ENCODE assay signal across 13 cellular contexts in genomic region chr10:23171232-23171876, GRCh38. TPM values are rescaled to one million over a fixed set of nuclear protein-coding genes. Genes with fewer than 3 reads are reported as not detected.
A peak's percentile ranks its signal among the peaks of the same experiment; 100 is the strongest.
DNase-seq lines count a peak whose midpoint lies in the region; ATAC-seq and TF ChIP-seq lines count a peak whose summit lies in the region.
"Had no signal": no experiment of that assay in that cellular context is flagged by ENCODE, and none has a peak within 500 bp of the region (broad histone marks: within the 10 kb centered on the region; RNA-seq: fewer than 3 reads in every experiment).

No MANE protein-coding gene starts in this region.

- intact Hi-C loops in aorta (cut with DNase I) (no loop called here), sciatic nerve (cut with DNase I) (no loop called here)

- H3K27me3 ChIP-seq in aorta (ENCODE audit: control insufficient read depth in 1 of 2, insufficient read depth in 2 of 2, low read length in 1 of 2) = peaks cover 0 to 1% of the 10 kb centered on the region in 2 donors

- no peak for TF ChIP-seq CTCF in endothelial cell (IDR thresholded peaks at IDR 0.05; ENCODE audit: unreplicated experiment)

- H3K4me1 ChIP-seq in aorta (ENCODE audit: control insufficient read depth in 1 of 2, insufficient read depth in 2 of 2, low read length in 2 of 2) = no peaks in the 10 kb centered on the region

- WGBS in aorta, 2 donors = 8 to 9% methylated on average over 26 of the region's 26 CpGs

- no peak overlapping the region for H3K27ac Mint-ChIP-seq in endothelial cell (ENCODE audit: unreplicated experiment)
- H3K27ac Mint-ChIP-seq: effector memory CD8-positive, alpha-beta T cell; memory B cell had no signal

- H3K4me3 Mint-ChIP-seq in endothelial cell (ENCODE audit: unreplicated experiment) = no peak overlapping the region
- H3K4me3 Mint-ChIP-seq: effector memory CD8-positive, alpha-beta T cell; memory B cell had no signal

- H3K4me1 Mint-ChIP-seq in endothelial cell (ENCODE audit: unreplicated experiment) = peaks cover 8% of the 10 kb centered on the region

- H3K36me3 ChIP-seq in aorta (ENCODE audit: control insufficient read depth in 1 of 2, insufficient read depth in 2 of 2, low read length in 1 of 2) = no peaks in the 10 kb centered on the region

- no peak overlapping the region for H3K27ac ChIP-seq in aorta (ENCODE audit: low read depth in 1 of 2, low read length in 2 of 2)
- H3K27ac ChIP-seq: skin epidermis had no signal

- H3K9me3 Mint-ChIP-seq in endothelial cell (ENCODE audit: unreplicated experiment) = no peaks in the 10 kb centered on the region
- H3K9me3 Mint-ChIP-seq: effector memory CD8-positive, alpha-beta T cell; memory B cell had no signal

- DNase-seq in ELR (ENCODE audit: low read depth) = peak; percentile 37
- peak; percentile 74 for DNase-seq in endothelial cell (ENCODE audit: low spot score)
- peak; percentile 45 for DNase-seq in myocyte (ENCODE audit: low read depth)
- no peak for DNase-seq in activated CD4-positive, alpha-beta T cell treated with anti-CD3 and anti-CD28 coated beads for 1 hour
- no peak for DNase-seq in aorta
- DNase-seq in sciatic nerve (ENCODE audit: low spot score) = no peak
- DNase-seq: effector memory CD8-positive, alpha-beta T cell; NCI-H524 had no signal

- peaks cover 24% of the 10 kb centered on the region for H3K27me3 Mint-ChIP-seq in endothelial cell (ENCODE audit: unreplicated experiment)

- peaks cover 4% of the 10 kb centered on the region for H3K9me3 ChIP-seq in aorta (ENCODE audit: control insufficient read depth, low read length)

- H3K36me3 Mint-ChIP-seq in endothelial cell (ENCODE audit: low read depth, unreplicated experiment) = no peaks in the 10 kb centered on the region
- H3K36me3 Mint-ChIP-seq: memory B cell had no signal

- no peak for ATAC-seq in HG02852 (IDR thresholded peaks at IDR 0.05; ENCODE audit: unreplicated experiment)
- ATAC-seq in aorta (ENCODE audit: low FRiP score) = no peak
- ATAC-seq in sciatic nerve = no peak
- ATAC-seq: effector memory CD8-positive, alpha-beta T cell had no signal

- no peak overlapping the region for H3K4me3 ChIP-seq in aorta (ENCODE audit: low read length in 2 of 2)
- H3K4me3 ChIP-seq: skin epidermis had no signal

TF ChIP-seq in PFSK-1, 5 proteins besides CTCF, POLR2A, EP300 and RAD21:
- peak; percentile 88 to 96 for TF ChIP-seq REST (IDR thresholded peaks at IDR 0.05; ENCODE audit: insufficient read depth in 1 of 2, low read depth in 2 of 2, low read length in 2 of 2)
- no peak for TF ChIP-seq FOXP2 (optimal IDR thresholded peaks at IDR 0.05; ENCODE audit: borderline replicate concordance, extremely low read depth, extremely low read length, insufficient read depth)

RNA-seq across cellular contexts. Expression of gene PTF1A, which starts 20.8 kb away (rescaled TPM):
- not detected for polyA plus RNA-seq in PFSK-1 (2012; ENCODE audit: insufficient read length, low read depth)
- total RNA-seq in endothelial cell (ENCODE audit: unreplicated experiment) (not detected), myocyte (not detected in 2 replicates), aorta (not detected), sciatic nerve (not detected)
- polyA plus RNA-seq in myocyte (2012) = not detected
- polyA plus RNA-seq in aorta = not detected
- polyA plus RNA-seq: IgD-negative memory B cell had no signal

Comparison
In these comparisons a context has a peak if more than half of its experiments do, and no peak if none do; other contexts are left out.
1. DNase-seq: peak in ELR (single experiment), endothelial cell (single experiment) and myocyte (single experiment); none in activated CD4-positive, alpha-beta T cell treated with anti-CD3 and anti-CD28 coated beads for 1 hour (single experiment), aorta (0 of 2) and sciatic nerve (single experiment).